ENCODE assay signal across 14 cellular contexts in genomic region chr12:40820794-40821484, GRCh38.
A peak's percentile ranks its signal among the peaks of the same experiment; 100 is the strongest.
DNase-seq lines count a peak whose midpoint lies in the region; ATAC-seq, FAIRE-seq and TF ChIP-seq lines count a peak whose summit lies in the region.
"Had no signal": no experiment of that assay in that cellular context is flagged by ENCODE, and none has a peak within 500 bp of the region (broad histone marks: within the 10 kb centered on the region; RNA-seq: fewer than 3 reads in every experiment).

No MANE protein-coding gene starts in this region.

- peaks cover 0 to 21% (median 0%) of the 10 kb centered on the region in 11 donors for H3K9me3 ChIP-seq in heart right ventricle

- no peak for TF ChIP-seq CTCF in heart right ventricle (IDR thresholded peaks at IDR 0.05)

- H3K27ac ChIP-seq in heart right ventricle: no peak overlapping the region

- no peak for ATAC-seq in heart right ventricle
- ATAC-seq: T-helper 17 cell had no signal

- H3K36me3 ChIP-seq in heart right ventricle: no peaks in the 10 kb centered on the region

- no peaks in the 10 kb centered on the region for H3K4me1 ChIP-seq in heart right ventricle

- H3K27me3 ChIP-seq in heart right ventricle: no peaks in the 10 kb centered on the region

- H3K4me3 ChIP-seq in heart right ventricle: no peak overlapping the region

- peak; percentile 17 for FAIRE-seq in islet of Langerhans (lab: Jason Lieb, UNC)

- 32 to 38% methylated on average over 2 of the region's 2 CpGs for WGBS in heart right ventricle, 2 donors

- DNase-seq in NCI-H1436 (lab: John Stamatoyannopoulos, UW) (peak; percentile 11), NCI-H1436 treated with DMSO at 0.1 percent for 48 hours (lab: John Stamatoyannopoulos, UW) (no peak), NCI-H1105 (lab: John Stamatoyannopoulos, UW) (peak; percentile 23), NCI-H82 treated with DMSO at 0.1 percent for 48 hours (lab: John Stamatoyannopoulos, UW; ENCODE audit: unreplicated experiment) (peak; percentile 21), heart right ventricle (no peak), cortex of kidney (lab: John Stamatoyannopoulos, UW) (no peak)
- no peak for DNase-seq in effector CD8-positive, alpha-beta T cell (lab: John Stamatoyannopoulos, UW)
- DNase-seq: C1 segment of cervical spinal cord; DMS153; HCEC 1CT; NK-92 treated with Interleukin-12 subunit alpha and Interleukin-12 subunit beta, amount 100 ng/mL, for 24 hours; SHP77 treated with DMSO at 0.1 percent for 48 hours; T-helper 17 cell had no signal

- intact Hi-C loops in heart right ventricle (cut with DNase I): no loop called here

Comparison
In these comparisons a context has a peak if more than half of its experiments do, and no peak if none do; other contexts are left out.
1. DNase-seq: peak in NCI-H1436 (single experiment), NCI-H1105 (single experiment) and NCI-H82 treated with DMSO at 0.1 percent for 48 hours (single experiment); none in NCI-H1436 treated with DMSO at 0.1 percent for 48 hours (single experiment), heart right ventricle (0 of 2), effector CD8-positive, alpha-beta T cell (single experiment) and cortex of kidney (single experiment).